Comparison of ENCODE assay signal across 12 cellular contexts in genomic region chr6:169167581-169168301, GRCh38.
DNase-seq lines count a peak whose midpoint lies in the region; ATAC-seq lines count a peak whose summit lies in the region.
"Had no signal": no experiment of that assay in that cellular context is flagged by ENCODE, and none has a peak within 500 bp of the region (broad histone marks: within the 10 kb centered on the region; RNA-seq: fewer than 3 reads in every experiment).

No MANE protein-coding gene starts in this region.

- intact Hi-C loops in left cardiac atrium (cut with DNase I): no loop called here

- ATAC-seq in left cardiac atrium: peak; percentile 84 to 91
- ATAC-seq: stimulated activated naive CD8-positive, alpha-beta T cell treated with anti-CD3 and anti-CD28 coated beads, Interleukin-15, Interleukin-2, amounts not matched to agents 100 U/mL and 50 U/mL, for 24 hours had no signal

- DNase-seq in ELF-1 (ENCODE audit: low read depth, low spot score) (peak; percentile 19), T1000 (lab: John Stamatoyannopoulos, UW) (peak; percentile 40), left cardiac atrium (peak; percentile 90), pulmonary artery endothelial cell (ENCODE audit: low read depth, low spot score) (peak; percentile 89), NOMO-1 (lab: John Stamatoyannopoulos, UW; ENCODE audit: unreplicated experiment in 2 of 2) (no peak), RPMI8226 (no peak)
- no peak for DNase-seq in activated CD4-positive, alpha-beta T cell treated with anti-CD3 and anti-CD28 coated beads, Interleukin-2, amount 50 U/mL, for 1 hour
- DNase-seq in activated naive CD4-positive, alpha-beta T cell (lab: John Stamatoyannopoulos, UW): no peak
- DNase-seq: hypothalamus; naive B cell; NCI-H2107; stimulated activated naive CD8-positive, alpha-beta T cell treated with anti-CD3 and anti-CD28 coated beads, Interleukin-15, Interleukin-2, amounts not matched to agents 100 U/mL and 50 U/mL, for 24 hours had no signal

Comparison
In these comparisons a context has a peak if more than half of its experiments do, and no peak if none do; other contexts are left out.
1. DNase-seq: peak in ELF-1 (single experiment), T1000 (single experiment), left cardiac atrium (single experiment) and pulmonary artery endothelial cell (single experiment); none in activated CD4-positive, alpha-beta T cell treated with anti-CD3 and anti-CD28 coated beads, Interleukin-2, amount 50 U/mL, for 1 hour (single experiment), NOMO-1 (0 of 2), activated naive CD4-positive, alpha-beta T cell (0 of 4) and RPMI8226 (single experiment).